In the genomic region with DNA sequence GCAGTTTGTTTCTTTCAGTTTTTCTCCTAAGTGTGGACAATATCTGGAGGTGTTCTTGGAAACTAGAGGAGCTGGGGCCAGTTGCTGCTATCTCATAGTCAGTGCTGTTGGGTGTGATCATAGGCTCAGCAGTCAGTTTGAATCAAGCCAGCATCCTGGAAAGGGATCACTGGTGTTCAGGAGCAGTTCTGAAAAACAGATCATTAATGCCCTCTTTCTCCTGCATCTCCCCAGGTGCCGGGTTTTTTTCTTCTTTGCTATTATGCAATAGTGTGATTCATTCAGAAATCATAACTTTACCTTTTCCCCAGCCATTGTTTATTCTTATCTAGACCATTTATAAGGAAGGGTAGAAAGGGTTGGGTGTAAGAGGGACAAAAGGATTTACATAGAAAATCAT, we compare ENCODE assay signal across 22 cellular contexts. TPM values are rescaled to one million over a fixed set of nuclear protein-coding genes. Genes with fewer than 3 reads are reported as not detected.
DNase-seq lines count a peak whose midpoint lies in the region; ATAC-seq, FAIRE-seq and TF ChIP-seq lines count a peak whose summit lies in the region.
"Had no signal": no experiment of that assay in that cellular context is flagged by ENCODE, and none has a peak within 500 bp of the region (broad histone marks: within the 10 kb centered on the region; RNA-seq: fewer than 3 reads in every experiment).

No MANE protein-coding gene starts in this region.

- H3K9me3 ChIP-seq in HepG2 (ENCODE audit: low read length) (no peaks in the 10 kb centered on the region), H9 (ENCODE audit: control insufficient read depth, low read depth, low read length) (no peaks in the 10 kb centered on the region)
- H3K9me3 ChIP-seq: heart right ventricle, left ventricle myocardium inferior had no signal

- BruUV-seq in Calu3 (replicated peaks; lab: Mats Ljungman, UMichigan) (no TSS peak), HepG2 (replicated peaks; lab: Mats Ljungman, UMichigan) (no TSS peak)

- H3K4me3 ChIP-seq in bronchial epithelial cell (ENCODE audit: low read depth, low read length) (no peak overlapping the region), HepG2 (replicated peaks in 1 of 3; ENCODE audit: insufficient read depth in 1 of 3, low read depth in 2 of 3, low read length in 3 of 3) (no peak overlapping the region)
- H3K4me3 ChIP-seq: coronary artery, heart right ventricle, left ventricle myocardium inferior had no signal

- no peak overlapping the region for H3K23ac ChIP-seq in H9 (ENCODE audit: insufficient read length, low read depth, low read length)

- H3K23me2 ChIP-seq in H9 (ENCODE audit: insufficient read length, low read depth, low read length, poor library complexity, severe bottlenecking): no peaks in the 10 kb centered on the region

- no peak overlapping the region for H3K18ac ChIP-seq in H9 (ENCODE audit: insufficient read length, low read depth, low read length)

- no peak overlapping the region for H2BK12ac ChIP-seq in H9 (ENCODE audit: insufficient read length, low read depth, low read length)

- H4K91ac ChIP-seq in H9 (ENCODE audit: insufficient read length, low read depth, low read length): no peak overlapping the region

- no peaks in the 10 kb centered on the region for H3K79me1 ChIP-seq in H9 (ENCODE audit: insufficient read depth, low read depth, low read length, poor library complexity, severe bottlenecking)

- peaks cover 13% of the 10 kb centered on the region for H3K4me1 Mint-ChIP-seq in Calu3 (ENCODE audit: low read depth, unreplicated experiment)
- peaks cover 9% of the 10 kb centered on the region in 2 experiments for H3K4me1 Mint-ChIP-seq in H9

- H3K27me3 Mint-ChIP-seq in Calu3 (ENCODE audit: unreplicated experiment) (no peaks in the 10 kb centered on the region), H9 (ENCODE audit: low read depth) (no peaks in the 10 kb centered on the region)

- TF ChIP-seq POLR2A in HepG2 (IDR thresholded peaks at IDR 0.05; ENCODE audit: insufficient read depth in 1 of 2, low read depth in 2 of 2, low read length in 2 of 2): no peak

- TF ChIP-seq CTCF in Calu3 (IDR thresholded peaks at IDR 0.05; ENCODE audit: unreplicated experiment) (no peak), bronchial epithelial cell (IDR thresholded peaks at IDR 0.05; ENCODE audit: insufficient read depth, low read length, severe bottlenecking) (no peak), HepG2 (CRISPR knock-in tag; IDR thresholded peaks at IDR 0.05) (no peak), H9 (conservative IDR thresholded peaks at IDR 0.05) (no peak)

- CTCF ChIA-PET in Calu3 (lab: Charles Lee) (no interaction called here), HepG2 (lab: Yijun Ruan, JAX; ENCODE audit: low intra/inter-chr PET ratio, low total read pairs) (no interaction called here)

- peak overlapping the region; percentile 87 for H3K27ac Mint-ChIP-seq in Calu3 (ENCODE audit: unreplicated experiment)
- peak overlapping the region in 1 of 3 experiments; percentile 13; a peak in 1 of 7 replicates for H3K27ac Mint-ChIP-seq in H9
- H3K27ac Mint-ChIP-seq: natural killer cell treated with Interleukin-12 subunit alpha and Interleukin-12 subunit beta and Interleukin-15 and Interleukin-18, amount 100 ng/mL, for 72 hours had no signal

- FAIRE-seq in bronchial epithelial cell (lab: Jason Lieb, UNC) (no peak), HepG2 (lab: Jason Lieb, UNC) (no peak)
- FAIRE-seq: G401.6 had no signal

- no peak overlapping the region for H3T11ph ChIP-seq in H9 (ENCODE audit: low read length)

- TF ChIP-seq EP300 in Ishikawa (IDR thresholded peaks at IDR 0.05; ENCODE audit: borderline replicate concordance) (no peak), HepG2 (IDR thresholded peaks at IDR 0.05; ENCODE audit: low read depth in 2 of 2, low read length in 2 of 2) (no peak), HepG2 (CRISPR knock-in tag; IDR thresholded peaks at IDR 0.05; ENCODE audit: borderline replicate concordance) (no peak)

- H3K36me3 Mint-ChIP-seq in Calu3 (ENCODE audit: insufficient read depth, unreplicated experiment): peaks cover 5% of the 10 kb centered on the region
- peaks cover 0 to under 1% (median 0%) of the 10 kb centered on the region in 3 experiments; a peak in 2 of 7 replicates for H3K36me3 Mint-ChIP-seq in H9 (ENCODE audit: insufficient read depth in 1 of 3, low read depth in 3 of 3)
- H3K36me3 Mint-ChIP-seq: natural killer cell treated with Interleukin-12 subunit alpha and Interleukin-12 subunit beta and Interleukin-15 and Interleukin-18, amount 100 ng/mL, for 72 hours had no signal

- no peak overlapping the region for H3K4ac ChIP-seq in H9 (ENCODE audit: low read depth, low read length)

- H2BK20ac ChIP-seq in H9 (ENCODE audit: low read depth, low read length, poor library complexity, severe bottlenecking): no peak overlapping the region

- in situ Hi-C loops in HepG2 (cut with HindIII; ENCODE audit: extremely low pct_ligation_motif_present, low pct_unique_long_range_greater_than_20kb): no loop called here

- intact Hi-C loops in Calu3 (cut with micrococcal nuclease; ENCODE audit: unreplicated experiment): no loop called here
- intact Hi-C loops in HepG2 (cut with micrococcal nuclease; ENCODE audit: unreplicated experiment): no loop called here

- H3K14ac ChIP-seq in H9 (ENCODE audit: insufficient read depth, low read length): no peak overlapping the region

- H4K5ac ChIP-seq in H9 (ENCODE audit: insufficient read length, low read depth, low read length): no peak overlapping the region

- H3K4me1 ChIP-seq in HepG2 (ENCODE audit: insufficient read depth, low read length) (no peaks in the 10 kb centered on the region; the same call in 1 of the 2 replicates), H9 (ENCODE audit: insufficient read depth, low read length) (no peaks in the 10 kb centered on the region)
- H3K4me1 ChIP-seq: parathyroid adenoma had no signal

- H3K56ac ChIP-seq in H9 (ENCODE audit: insufficient read length, low read depth, low read length): no peak overlapping the region

- no peak overlapping the region for H4K8ac ChIP-seq in H9 (replicated peaks; ENCODE audit: insufficient read length, low read depth, low read length)

- DNase-seq in Calu3 (peak; percentile 21), bronchial epithelial cell (ENCODE audit: low read depth) (peak; percentile 86), HepG2 (ENCODE audit: low spot score) (no peak), H9 (no peak)
- DNase-seq: activated CD4-positive, CD25-positive, alpha-beta regulatory T cell treated with anti-CD3 and anti-CD28 coated beads, Interleukin-2, amount 50 U/mL, for 72 hours; activated T-cell treated with anti-CD3 and anti-CD28 coated beads, Interleukin-2, amount 50 U/mL, for 1 hour; DMS 273 treated with DMSO at 0.1 percent for 48 hours; endodermal cell; heart right ventricle; Karpas-422; left ventricle myocardium inferior; midbrain; NCI-H1105; NCI-H2107; SW 1271 had no signal

- no peak overlapping the region for H3K4me3 Mint-ChIP-seq in Calu3 (ENCODE audit: low read depth, unreplicated experiment)
- H3K4me3 Mint-ChIP-seq in H9: no peak overlapping the region
- H3K4me3 Mint-ChIP-seq: endodermal cell; natural killer cell treated with Interleukin-12 subunit alpha and Interleukin-12 subunit beta and Interleukin-15 and Interleukin-18, amount 100 ng/mL, for 72 hours had no signal

- no peak overlapping the region for H2AFZ ChIP-seq in HepG2 (ENCODE audit: low read length)
- H2AFZ ChIP-seq in H9 (ENCODE audit: low read length): no peak overlapping the region
- H2AFZ ChIP-seq: parathyroid adenoma had no signal

- POLR2A ChIA-PET in HepG2 (lab: Yijun Ruan, JAX): interaction anchor here (1.2 to 1.7 kb wide), 2 partner anchors 24 to 91 kb away, joined by 3 to 5 read pairs; partner anchors contain the start of gene LNP1

- no peak overlapping the region for H2AK5ac ChIP-seq in H9 (ENCODE audit: insufficient read length, low read length)

- H3K9ac ChIP-seq in HepG2 (ENCODE audit: insufficient read depth, low read depth, low read length): no peak overlapping the region
- no peak overlapping the region for H3K9ac ChIP-seq in H9 (ENCODE audit: extremely low read depth, insufficient read length, low read length)
- H3K9ac ChIP-seq: parathyroid adenoma had no signal

- no peaks in the 10 kb centered on the region for H3K27me3 ChIP-seq in bronchial epithelial cell (ENCODE audit: control insufficient read depth, insufficient read depth, low read length)
- no peaks in the 10 kb centered on the region for H3K27me3 ChIP-seq in HepG2 (ENCODE audit: control insufficient read depth in 1 of 2, insufficient read depth in 2 of 2, low read length in 2 of 2)
- H3K27me3 ChIP-seq in H9 (ENCODE audit: insufficient read depth, low read length): no peaks in the 10 kb centered on the region
- H3K27me3 ChIP-seq: heart right ventricle had no signal

- H3K36me3 ChIP-seq in bronchial epithelial cell (ENCODE audit: control insufficient read depth, insufficient read depth, low read length) (no peaks in the 10 kb centered on the region), HepG2 (replicated peaks in 1 of 2; ENCODE audit: control insufficient read depth in 1 of 2, insufficient read depth in 2 of 2, low read length in 2 of 2) (peaks cover 0 to 1% of the 10 kb centered on the region in 2 experiments; a peak in 1 of 5 replicates)
- H3K36me3 ChIP-seq: heart right ventricle, left ventricle myocardium inferior had no signal

- no peak for TF ChIP-seq RAD21 in Ishikawa (IDR thresholded peaks at IDR 0.05; ENCODE audit: low read depth)
- no peak for TF ChIP-seq RAD21 in HepG2 (CRISPR knock-in tag; IDR thresholded peaks at IDR 0.05)

- H3K79me2 ChIP-seq in HepG2 (ENCODE audit: insufficient read depth, low read length) (no peaks in the 10 kb centered on the region), H9 (ENCODE audit: insufficient read depth, low read length) (no peaks in the 10 kb centered on the region)
- H3K79me2 ChIP-seq: parathyroid adenoma had no signal

- H2BK5ac ChIP-seq in H9 (ENCODE audit: insufficient read length, low read length): no peak overlapping the region

- 77% methylated on average over 1 of the region's 1 CpG for WGBS in HepG2 (ENCODE audit: low lambda C conversion rate)
- WGBS in H9 (ENCODE audit: extremely low coverage, insufficient read length, low lambda C conversion rate): no CpG with 5 or more reads among the region's 1 CpG

- H3K9me3 Mint-ChIP-seq in Calu3 (ENCODE audit: low read depth, unreplicated experiment): no peaks in the 10 kb centered on the region
- H3K9me3 Mint-ChIP-seq in H9: no peaks in the 10 kb centered on the region
- H3K9me3 Mint-ChIP-seq: endodermal cell; natural killer cell treated with Interleukin-12 subunit alpha and Interleukin-12 subunit beta and Interleukin-15 and Interleukin-18, amount 100 ng/mL, for 72 hours had no signal

- no peak for ATAC-seq in HepG2
- no peak for ATAC-seq in GM21529 (IDR thresholded peaks at IDR 0.05; ENCODE audit: unreplicated experiment)
- ATAC-seq in HG03439 (IDR thresholded peaks at IDR 0.05; ENCODE audit: unreplicated experiment): no peak
- ATAC-seq: heart right ventricle; natural killer cell treated with Interleukin-12 subunit alpha and Interleukin-12 subunit beta and Interleukin-15 and Interleukin-18, amount 100 ng/mL, for 72 hours had no signal

- no peak overlapping the region for H2BK15ac ChIP-seq in H9 (ENCODE audit: low read depth, low read length)

- H2BK120ac ChIP-seq in H9 (ENCODE audit: low read depth, low read length, poor library complexity, severe bottlenecking): no peak overlapping the region

- H3K4me2 ChIP-seq in HepG2 (ENCODE audit: low read depth, low read length) (no peak overlapping the region), H9 (ENCODE audit: insufficient read depth, insufficient read length, low read length) (no peak overlapping the region)

- H3K27ac ChIP-seq in HepG2 (ENCODE audit: extremely low read length, insufficient read depth, low read length) (no peak overlapping the region), H9 (ENCODE audit: insufficient read length, low read depth, low read length) (no peak overlapping the region)
- H3K27ac ChIP-seq: coronary artery, heart right ventricle, left ventricle myocardium inferior, parathyroid adenoma had no signal

- H4K20me1 ChIP-seq in HepG2 (ENCODE audit: insufficient read depth, low read length) (no peaks in the 10 kb centered on the region), H9 (ENCODE audit: control insufficient read depth, insufficient read depth, insufficient read length) (no peaks in the 10 kb centered on the region)

RNA-seq across cellular contexts. Expression of gene LNP1, which starts 24.0 kb away (rescaled TPM):
- total RNA-seq in Calu3 (2022) (1.2 and 1.8 TPM in 2 replicates), bronchial epithelial cell (0.51 and 1.1 TPM in 2 replicates), HepG2 (2016; rRNA removed; fragmentation: Illumina TruSeq; extraction: Trizol) (6.0 and 7.0 TPM in 2 replicates), H9 (2021) (4.1 and 4.2 TPM in 2 replicates)
- 3.0 and 3.4 TPM in 2 replicates for total RNA-seq in HepG2 (2016; cell fraction: cytosol; rRNA removed; fragmentation: Illumina TruSeq; extraction: Trizol; ENCODE audit: low read depth)
- 6.4 and 6.6 TPM in 2 replicates for total RNA-seq in HepG2 (2016; cell fraction: insoluble cytoplasmic fraction; rRNA removed; fragmentation: Illumina TruSeq; extraction: Trizol)
- total RNA-seq in HepG2 (2016; cell fraction: membrane; rRNA removed; fragmentation: Illumina TruSeq; extraction: Trizol): 7.4 and 9.1 TPM in 2 replicates
- 10.3 and 12.6 TPM in 2 replicates for total RNA-seq in HepG2 (2016; cell fraction: nucleus; rRNA removed; fragmentation: Illumina TruSeq; extraction: Trizol)
- 3.4 and 3.6 TPM in 2 replicates for polyA plus RNA-seq in HepG2 (2011; rRNA removed)
- polyA plus RNA-seq in HepG2 (2011; cell fraction: cytosol; rRNA removed): 4.9 and 6.1 TPM in 2 replicates
- 7.0 and 8.3 TPM in 2 replicates for polyA plus RNA-seq in HepG2 (2011; cell fraction: nucleus; rRNA removed)
- polyA plus RNA-seq in HepG2 (2012): 3.7 and 5.4 TPM in 2 replicates
- polyA plus RNA-seq in HepG2 (2016; cell fraction: cytosol; fragmentation: Illumina TruSeq; extraction: Trizol; ENCODE audit: low read depth): 2.3 and 3.0 TPM in 2 replicates
- 6.5 and 7.3 TPM in 2 replicates for polyA plus RNA-seq in HepG2 (2016; cell fraction: insoluble cytoplasmic fraction; fragmentation: Illumina TruSeq; extraction: Trizol; ENCODE audit: low read depth)
- 6.5 and 6.9 TPM in 2 replicates for polyA plus RNA-seq in HepG2 (2016; cell fraction: membrane; fragmentation: Illumina TruSeq; extraction: Trizol; ENCODE audit: low read depth)
- polyA plus RNA-seq in HepG2 (2016; cell fraction: nucleus; fragmentation: Illumina TruSeq; extraction: Trizol; ENCODE audit: insufficient read depth, low read depth): 4.8 and 5.0 TPM in 2 replicates
- polyA minus RNA-seq in HepG2 (2011; rRNA and poly(A)+ RNA removed; ENCODE audit: low replicate concordance): 9.4 and 11.0 TPM in 2 replicates
- polyA minus RNA-seq in HepG2 (2011; cell fraction: cytosol; rRNA and poly(A)+ RNA removed): 4.6 and 6.0 TPM in 2 replicates
- 49.2 and 56.0 TPM in 2 replicates for polyA minus RNA-seq in HepG2 (2011; cell fraction: nucleus; rRNA and poly(A)+ RNA removed)

RNA-seq across cellular contexts. Expression of gene TOMM70, which starts 24.4 kb away (rescaled TPM):
- 49.5 and 49.9 TPM in 2 replicates for total RNA-seq in Calu3 (2022)
- total RNA-seq in bronchial epithelial cell: 33.4 and 40.8 TPM in 2 replicates
- total RNA-seq in HepG2 (2016; rRNA removed; fragmentation: Illumina TruSeq; extraction: Trizol): 77.2 and 95.2 TPM in 2 replicates
- 6.5 and 9.2 TPM in 2 replicates for total RNA-seq in HepG2 (2016; cell fraction: cytosol; rRNA removed; fragmentation: Illumina TruSeq; extraction: Trizol; ENCODE audit: low read depth)
- total RNA-seq in HepG2 (2016; cell fraction: insoluble cytoplasmic fraction; rRNA removed; fragmentation: Illumina TruSeq; extraction: Trizol): 75.3 and 96.0 TPM in 2 replicates
- 31.5 and 33.7 TPM in 2 replicates for total RNA-seq in HepG2 (2016; cell fraction: membrane; rRNA removed; fragmentation: Illumina TruSeq; extraction: Trizol)
- total RNA-seq in HepG2 (2016; cell fraction: nucleus; rRNA removed; fragmentation: Illumina TruSeq; extraction: Trizol): 50.1 and 54.0 TPM in 2 replicates
- 20.7 and 27.0 TPM in 2 replicates for polyA plus RNA-seq in HepG2 (2011; rRNA removed)
- polyA plus RNA-seq in HepG2 (2011; cell fraction: cytosol; rRNA removed): 11.9 and 15.5 TPM in 2 replicates
- polyA plus RNA-seq in HepG2 (2011; cell fraction: nucleus; rRNA removed): 8.0 and 10.2 TPM in 2 replicates
- 30.9 and 42.1 TPM in 2 replicates for polyA plus RNA-seq in HepG2 (2012)
- 3.9 and 4.3 TPM in 2 replicates for polyA plus RNA-seq in HepG2 (2016; cell fraction: cytosol; fragmentation: Illumina TruSeq; extraction: Trizol; ENCODE audit: low read depth)
- polyA plus RNA-seq in HepG2 (2016; cell fraction: insoluble cytoplasmic fraction; fragmentation: Illumina TruSeq; extraction: Trizol; ENCODE audit: low read depth): 74.4 and 75.6 TPM in 2 replicates
- 14.2 and 15.7 TPM in 2 replicates for polyA plus RNA-seq in HepG2 (2016; cell fraction: membrane; fragmentation: Illumina TruSeq; extraction: Trizol; ENCODE audit: low read depth)
- 44.0 and 46.4 TPM in 2 replicates for polyA plus RNA-seq in HepG2 (2016; cell fraction: nucleus; fragmentation: Illumina TruSeq; extraction: Trizol; ENCODE audit: insufficient read depth, low read depth)
- polyA minus RNA-seq in HepG2 (2011; rRNA and poly(A)+ RNA removed; ENCODE audit: low replicate concordance): 24.9 and 26.6 TPM in 2 replicates
- polyA minus RNA-seq in HepG2 (2011; cell fraction: cytosol; rRNA and poly(A)+ RNA removed): 41.5 and 45.5 TPM in 2 replicates
- 43.3 and 46.1 TPM in 2 replicates for polyA minus RNA-seq in HepG2 (2011; cell fraction: nucleus; rRNA and poly(A)+ RNA removed)
- 53.0 and 53.6 TPM in 2 replicates for total RNA-seq in H9 (2021)

Comparison
In these comparisons a context has a peak if more than half of its experiments do, and no peak if none do; other contexts are left out.
1. DNase-seq: peak in Calu3 (single experiment) and bronchial epithelial cell (single experiment); none in HepG2 (single experiment) and H9 (single experiment).